ENCODE assay signal across 13 cellular contexts in genomic region chr3:99699841-99700240, GRCh38.
A peak's percentile ranks its signal among the peaks of the same experiment; 100 is the strongest.
DNase-seq lines count a peak whose midpoint lies in the region; ATAC-seq and TF ChIP-seq lines count a peak whose summit lies in the region.
"Had no signal": no experiment of that assay in that cellular context is flagged by ENCODE, and none has a peak within 500 bp of the region (broad histone marks: within the 10 kb centered on the region; RNA-seq: fewer than 3 reads in every experiment).

No MANE protein-coding gene starts in this region.

- H3K9me2 ChIP-seq in MM.1S (replicated peaks; ENCODE audit: insufficient read depth, low read length), result no peaks in the 10 kb centered on the region

- H3K27ac ChIP-seq in MM.1S (ENCODE audit: low read length), result no peak overlapping the region
- H3K27ac ChIP-seq: colonic mucosa had no signal

- CTCF ChIA-PET in WTC11 (lab: Charles Lee), result no interaction called here

- H3K4me3 ChIP-seq in MM.1S (ENCODE audit: low read length), result no peak overlapping the region
- H3K4me3 ChIP-seq: colonic mucosa had no signal

- H3K27ac Mint-ChIP-seq in WTC11 (no peak overlapping the region), immature natural killer cell (no peak overlapping the region)
- H3K27ac Mint-ChIP-seq: activated naive CD4-positive, alpha-beta T cell treated with anti-CD3 and anti-CD28 coated beads, Interleukin-2, amount 50 U/mL, for 24 hours had no signal

- no peaks in the 10 kb centered on the region for H3K4me1 ChIP-seq in MM.1S (ENCODE audit: low read length)
- H3K4me1 ChIP-seq: colonic mucosa had no signal

- no peaks in the 10 kb centered on the region for H3F3A ChIP-seq in MM.1S (ENCODE audit: insufficient read depth, low read length)

- TF ChIP-seq CTCF in MM.1S (IDR thresholded peaks at IDR 0.05; ENCODE audit: low read length) (no peak), WTC11 (IDR thresholded peaks at IDR 0.05) (no peak)

- POLR2A ChIA-PET in WTC11 (lab: Charles Lee), result interaction anchor here (1.0 kb wide), 1 partner anchor 49 kb away, joined by 3 read pairs; no protein-coding TSS in a partner anchor

- H3K36me3 Mint-ChIP-seq in WTC11, result no peaks in the 10 kb centered on the region
- no peaks in the 10 kb centered on the region for H3K36me3 Mint-ChIP-seq in immature natural killer cell
- H3K36me3 Mint-ChIP-seq: activated naive CD4-positive, alpha-beta T cell treated with anti-CD3 and anti-CD28 coated beads, Interleukin-2, amount 50 U/mL, for 24 hours had no signal

- DNase-seq in AG08396 (ENCODE audit: low spot score) (peak; percentile 50), MM.1S (peak; percentile 2), dermis blood vessel endothelial cell (peak; percentile 71), kidney glomerular epithelial cell (lab: John Stamatoyannopoulos, UW) (peak; percentile 89), WTC11 (ENCODE audit: low spot score) (no peak), NCI-H1105 (lab: John Stamatoyannopoulos, UW) (no peak), immature natural killer cell (no peak)
- DNase-seq: activated CD8-positive, alpha-beta memory T cell treated with anti-CD3 and anti-CD28 coated beads, Interleukin-2, amount 50 U/mL, for 4 hours; colonic mucosa; NCI-H2081; occipital lobe had no signal

- no peak overlapping the region for H2AFZ ChIP-seq in MM.1S (ENCODE audit: low read length)

- H3K27me3 Mint-ChIP-seq in WTC11 (ENCODE audit: low read depth) (no peaks in the 10 kb centered on the region), immature natural killer cell (ENCODE audit: low read depth in 3 of 3) (peaks cover 0 to 4% (median 0%) of the 10 kb centered on the region in 3 donors)

- no peak overlapping the region for H3K4me2 ChIP-seq in MM.1S (ENCODE audit: low read depth, low read length)

- no peaks in the 10 kb centered on the region for H4K20me1 ChIP-seq in MM.1S (ENCODE audit: insufficient read depth, low read length)

- no peak for ATAC-seq in WTC11
- no peak for ATAC-seq in GM19455 (IDR thresholded peaks at IDR 0.05; ENCODE audit: unreplicated experiment)

- H3K27me3 ChIP-seq in MM.1S (replicated peaks; ENCODE audit: insufficient read depth, low read length), result no peaks in the 10 kb centered on the region
- H3K27me3 ChIP-seq: colonic mucosa had no signal

- no peaks in the 10 kb centered on the region for H3K36me3 ChIP-seq in MM.1S (replicated peaks; ENCODE audit: insufficient read depth, low read length)
- H3K36me3 ChIP-seq: colonic mucosa had no signal

- H3K9me3 Mint-ChIP-seq in WTC11, result peaks cover 5% of the 10 kb centered on the region; the same call in 1 of the 2 replicates
- H3K9me3 Mint-ChIP-seq in immature natural killer cell, result peaks cover 0 to 5% (median 3%) of the 10 kb centered on the region in 6 donors
- H3K9me3 Mint-ChIP-seq: activated naive CD4-positive, alpha-beta T cell treated with anti-CD3 and anti-CD28 coated beads, Interleukin-2, amount 50 U/mL, for 24 hours had no signal

- H3K4me1 Mint-ChIP-seq in WTC11 (0 out of 2 replicates have a peak, but pooled peaks cover 4% of the 10 kb centered on the region), immature natural killer cell (no peaks in the 10 kb centered on the region)
- H3K4me1 Mint-ChIP-seq: activated naive CD4-positive, alpha-beta T cell treated with anti-CD3 and anti-CD28 coated beads, Interleukin-2, amount 50 U/mL, for 24 hours had no signal

- no peaks in the 10 kb centered on the region for H3K79me2 ChIP-seq in MM.1S (ENCODE audit: low read length)

- H3K9ac ChIP-seq in MM.1S (ENCODE audit: low read length), result no peak overlapping the region

- H3K4me3 Mint-ChIP-seq in WTC11 (no peak overlapping the region), immature natural killer cell (no peak overlapping the region)
- H3K4me3 Mint-ChIP-seq: activated naive CD4-positive, alpha-beta T cell treated with anti-CD3 and anti-CD28 coated beads, Interleukin-2, amount 50 U/mL, for 24 hours had no signal

- no peaks in the 10 kb centered on the region for H3K9me3 ChIP-seq in MM.1S (replicated peaks; ENCODE audit: insufficient read depth, low read length)
- H3K9me3 ChIP-seq: colonic mucosa had no signal

TF ChIP-seq in WTC11, 78 proteins besides CTCF, POLR2A, EP300 and RAD21:
- TF ChIP-seq FOXK1 (CRISPR knock-in tag; IDR thresholded peaks at IDR 0.05) (no peak), ZNF281 (CRISPR knock-in tag; IDR thresholded peaks at IDR 0.05) (no peak), RELA (CRISPR knock-in tag; IDR thresholded peaks at IDR 0.05; ENCODE audit: borderline replicate concordance) (no peak), IRF2 (CRISPR knock-in tag; IDR thresholded peaks at IDR 0.05; ENCODE audit: borderline replicate concordance, low read depth) (no peak), MAX (CRISPR knock-in tag; IDR thresholded peaks at IDR 0.05) (no peak), ZNF671 (CRISPR knock-in tag; IDR thresholded peaks at IDR 0.05) (no peak), ZNF512 (CRISPR knock-in tag; IDR thresholded peaks at IDR 0.05; ENCODE audit: borderline replicate concordance) (no peak), TEAD1 (CRISPR knock-in tag; IDR thresholded peaks at IDR 0.05) (no peak), ERG (CRISPR knock-in tag; IDR thresholded peaks at IDR 0.05) (no peak), PREB (CRISPR knock-in tag; IDR thresholded peaks at IDR 0.05; ENCODE audit: borderline replicate concordance) (no peak)

Comparison
In these comparisons a context has a peak if more than half of its experiments do, and no peak if none do; other contexts are left out.
1. DNase-seq: peak in AG08396 (single experiment), MM.1S (single experiment), dermis blood vessel endothelial cell (single experiment) and kidney glomerular epithelial cell (single experiment); none in WTC11 (single experiment), NCI-H1105 (single experiment) and immature natural killer cell (0 of 3).